In genomic region chr2:240690421-240691074, GRCh38 we compare ENCODE assay signal across 11 cellular contexts. TPM values are rescaled to one million over a fixed set of nuclear protein-coding genes. Genes with fewer than 3 reads are reported as not detected.
DNase-seq lines count a peak whose midpoint lies in the region; ATAC-seq, FAIRE-seq and TF ChIP-seq lines count a peak whose summit lies in the region.
"Not testable (repeated sequence)": the region's sequence is repeated elsewhere in the genome, so short reads cannot be mapped to it uniquely, and the experiment has no call there.
"Had no signal": no experiment of that assay in that cellular context is flagged by ENCODE, and none has a peak within 500 bp of the region (broad histone marks: within the 10 kb centered on the region; RNA-seq: fewer than 3 reads in every experiment).

No MANE protein-coding gene starts in this region.

- H3K36me3 ChIP-seq in BLaER1 treated with 17β-estradiol and CSF1 and Interleukin-3, amounts not matched to agents 10 nM and 100 nM; mucosa of descending colon (ENCODE audit: low read depth): not testable (repeated sequence)

- not testable (repeated sequence) for H3K27ac ChIP-seq in BLaER1 treated with 17β-estradiol and CSF1 and Interleukin-3, amounts not matched to agents 10 nM and 100 nM

- H4K20me1 ChIP-seq in BLaER1 treated with 17β-estradiol and CSF1 and Interleukin-3, amounts not matched to agents 10 nM and 100 nM: not testable (repeated sequence)

- DNase-seq in GM12891 (ENCODE audit: insufficient read length, low spot score); effector memory CD8-positive, alpha-beta T cell; stimulated activated naive CD8-positive, alpha-beta T cell treated with anti-CD3 and anti-CD28 coated beads, Interleukin-15, amount 100 ng/mL, for 72 hours: not testable (repeated sequence)
- DNase-seq in T-cell (peak in 1 of 34 experiments; percentile 0), mucosa of descending colon (peak in 1 of 3 donors; percentile 39)
- peak; percentile 13 for DNase-seq in activated CD8-positive, alpha-beta memory T cell treated with anti-CD3 and anti-CD28 coated beads, Interleukin-2, amount 50 U/mL, for 4 hours
- peak; percentile 35 for DNase-seq in activated naive CD8-positive, alpha-beta T cell treated with anti-CD3 and anti-CD28 coated beads, Interleukin-2, amount 10 ng/mL, durations not matched to agents 7 days and 5 days

- peak overlapping the region in 2 of 3 donors; percentile 13 to 61 for H3K4me3 Mint-ChIP-seq in T-cell
- peak overlapping the region; percentile 40 for H3K4me3 Mint-ChIP-seq in activated naive CD8-positive, alpha-beta T cell treated with anti-CD3 and anti-CD28 coated beads, Interleukin-2, amount 10 ng/mL, durations not matched to agents 7 days and 5 days
- peak overlapping the region; percentile 31 to 48 for H3K4me3 Mint-ChIP-seq in effector memory CD8-positive, alpha-beta T cell
- H3K4me3 Mint-ChIP-seq in stimulated activated naive CD8-positive, alpha-beta T cell treated with anti-CD3 and anti-CD28 coated beads, Interleukin-15, amount 100 ng/mL, for 72 hours: peak overlapping the region in 1 of 2 donors; percentile 21

- peak; percentile 54 for FAIRE-seq in GM12891 (lab: Jason Lieb, UNC)

- H3K4me3 ChIP-seq in BLaER1 treated with 17β-estradiol and CSF1 and Interleukin-3, amounts not matched to agents 10 nM and 100 nM; mucosa of descending colon: not testable (repeated sequence)

- not testable (repeated sequence) for H3K9ac ChIP-seq in BLaER1 treated with 17β-estradiol and CSF1 and Interleukin-3, amounts not matched to agents 10 nM and 100 nM

- POLR2A ChIA-PET in T-cell (lab: Charles Lee); activated naive CD8-positive, alpha-beta T cell treated with anti-CD3 and anti-CD28 coated beads, Interleukin-2, amount 10 ng/mL, durations not matched to agents 7 days and 5 days (lab: Charles Lee): not testable (repeated sequence)

- CTCF ChIA-PET in T-cell (lab: Charles Lee): not testable (repeated sequence)

- ATAC-seq in T-cell (replicated peaks in 1 of 4) (peak; percentile 47 to 88 (median 62)), mucosa of descending colon (peak; percentile 74)
- peak; percentile 81 for ATAC-seq in activated naive CD8-positive, alpha-beta T cell treated with anti-CD3 and anti-CD28 coated beads, Interleukin-2, amount 10 ng/mL, durations not matched to agents 7 days and 5 days (ENCODE audit: low read depth)
- ATAC-seq in effector memory CD8-positive, alpha-beta T cell (replicated peaks): peak; percentile 62
- ATAC-seq in stimulated activated naive CD8-positive, alpha-beta T cell treated with anti-CD3 and anti-CD28 coated beads, Interleukin-15, amount 100 ng/mL, for 72 hours: peak; percentile 12

- peaks cover 0 to 10% (median 5%) of the 10 kb centered on the region in 3 donors for H3K4me1 Mint-ChIP-seq in T-cell
- not testable (repeated sequence) for H3K4me1 Mint-ChIP-seq in activated naive CD8-positive, alpha-beta T cell treated with anti-CD3 and anti-CD28 coated beads, Interleukin-2, amount 10 ng/mL, durations not matched to agents 7 days and 5 days; stimulated activated naive CD8-positive, alpha-beta T cell treated with anti-CD3 and anti-CD28 coated beads, Interleukin-15, amount 100 ng/mL, for 72 hours
- peaks cover 9 to 12% of the 10 kb centered on the region in 2 donors for H3K4me1 Mint-ChIP-seq in effector memory CD8-positive, alpha-beta T cell (ENCODE audit: low read depth in 2 of 2)

- H3K4me2 ChIP-seq in BLaER1 treated with 17β-estradiol and CSF1 and Interleukin-3, amounts not matched to agents 10 nM and 100 nM: peak overlapping the region in 9 of 11 experiments; percentile 43 to 69 (median 50); a peak in 15 of 22 replicates

- not testable (repeated sequence) for H3K36me3 Mint-ChIP-seq in T-cell; activated naive CD8-positive, alpha-beta T cell treated with anti-CD3 and anti-CD28 coated beads, Interleukin-2, amount 10 ng/mL, durations not matched to agents 7 days and 5 days; effector memory CD8-positive, alpha-beta T cell (ENCODE audit: insufficient read depth)

- TF ChIP-seq CTCF in mucosa of descending colon (IDR thresholded peaks at IDR 0.05): not testable (repeated sequence)

- not testable (repeated sequence) for H3K27me3 ChIP-seq in BLaER1 treated with 17β-estradiol and CSF1 and Interleukin-3, amounts not matched to agents 10 nM and 100 nM

- intact Hi-C loops in mucosa of descending colon (cut with DNase I, micrococcal nuclease): not testable (repeated sequence)

- H3K9me3 ChIP-seq in BLaER1 treated with 17β-estradiol and CSF1 and Interleukin-3, amounts not matched to agents 10 nM and 100 nM (replicated peaks in 1 of 11); mucosa of descending colon: not testable (repeated sequence)

- H3K27me3 Mint-ChIP-seq in T-cell; activated naive CD8-positive, alpha-beta T cell treated with anti-CD3 and anti-CD28 coated beads, Interleukin-2, amount 10 ng/mL, durations not matched to agents 7 days and 5 days; effector memory CD8-positive, alpha-beta T cell; stimulated activated naive CD8-positive, alpha-beta T cell treated with anti-CD3 and anti-CD28 coated beads, Interleukin-15, amount 100 ng/mL, for 72 hours: not testable (repeated sequence)

- TF ChIP-seq POLR2A in GM12891 (IDR thresholded peaks at IDR 0.05; ENCODE audit: low read depth, low read length): not testable (repeated sequence)

- H3K27ac Mint-ChIP-seq in T-cell: peak overlapping the region in 1 of 2 donors; percentile 55
- H3K27ac Mint-ChIP-seq in activated naive CD8-positive, alpha-beta T cell treated with anti-CD3 and anti-CD28 coated beads, Interleukin-2, amount 10 ng/mL, durations not matched to agents 7 days and 5 days; stimulated activated naive CD8-positive, alpha-beta T cell treated with anti-CD3 and anti-CD28 coated beads, Interleukin-15, amount 100 ng/mL, for 72 hours: not testable (repeated sequence)
- H3K27ac Mint-ChIP-seq in effector memory CD8-positive, alpha-beta T cell: peak overlapping the region in 1 of 2 donors; percentile 81

- H3K9me3 Mint-ChIP-seq in T-cell; activated naive CD8-positive, alpha-beta T cell treated with anti-CD3 and anti-CD28 coated beads, Interleukin-2, amount 10 ng/mL, durations not matched to agents 7 days and 5 days; effector memory CD8-positive, alpha-beta T cell; stimulated activated naive CD8-positive, alpha-beta T cell treated with anti-CD3 and anti-CD28 coated beads, Interleukin-15, amount 100 ng/mL, for 72 hours: not testable (repeated sequence)

- H3K4me1 ChIP-seq in BLaER1 treated with 17β-estradiol and CSF1 and Interleukin-3, amounts not matched to agents 10 nM and 100 nM: peaks cover 6 to 27% (median 15%) of the 10 kb centered on the region in 10 experiments; a peak in 17 of 20 replicates
- not testable (repeated sequence) for H3K4me1 ChIP-seq in mucosa of descending colon (ENCODE audit: low read depth)

RNA-seq across cellular contexts. Expression of gene AQP12A, which starts 1.1 kb away (rescaled TPM):
- polyA plus RNA-seq in GM12891 (2012; ENCODE audit: low read depth, missing spikeins): not detected
- total RNA-seq in T-cell (not detected), mucosa of descending colon (10 to 100 TPM in 1 of 3 donors, 1 to 10 TPM in 1, not detected in 1; 9.7 to 18.9 TPM)
- not detected for total RNA-seq in activated naive CD8-positive, alpha-beta T cell treated with anti-CD3 and anti-CD28 coated beads, Interleukin-2, amount 10 ng/mL, durations not matched to agents 7 days and 5 days
- total RNA-seq: H1, HFFc6, OCI-LY7 had no signal
- polyA plus RNA-seq: H1 had no signal

RNA-seq across cellular contexts. Expression of gene AQP12B, which starts 7.9 kb away (rescaled TPM):
- polyA plus RNA-seq in GM12891 (2012; ENCODE audit: low read depth, missing spikeins): not detected
- total RNA-seq in T-cell: not detected
- not detected for total RNA-seq in activated naive CD8-positive, alpha-beta T cell treated with anti-CD3 and anti-CD28 coated beads, Interleukin-2, amount 10 ng/mL, durations not matched to agents 7 days and 5 days
- total RNA-seq in mucosa of descending colon: 1 to 10 TPM in 2 of 3 donors, under 1 TPM in 1; 0.16 to 10.0 (median 3.9) TPM
- total RNA-seq: H1, HFFc6, OCI-LY7 had no signal
- polyA plus RNA-seq: H1 had no signal

Comparison
In these comparisons a context has a peak if more than half of its experiments do, and no peak if none do; other contexts are left out.
1. ATAC-seq: peak in every context shown above with its lines; median percentile 81 in activated naive CD8-positive, alpha-beta T cell treated with anti-CD3 and anti-CD28 coated beads, Interleukin-2, amount 10 ng/mL, durations not matched to agents 7 days and 5 days; 74 in mucosa of descending colon; 62 in T-cell; 62 in effector memory CD8-positive, alpha-beta T cell; 12 in stimulated activated naive CD8-positive, alpha-beta T cell treated with anti-CD3 and anti-CD28 coated beads, Interleukin-15, amount 100 ng/mL, for 72 hours.